Comparison of ENCODE assay signal across 13 cellular contexts in the genomic region with DNA sequence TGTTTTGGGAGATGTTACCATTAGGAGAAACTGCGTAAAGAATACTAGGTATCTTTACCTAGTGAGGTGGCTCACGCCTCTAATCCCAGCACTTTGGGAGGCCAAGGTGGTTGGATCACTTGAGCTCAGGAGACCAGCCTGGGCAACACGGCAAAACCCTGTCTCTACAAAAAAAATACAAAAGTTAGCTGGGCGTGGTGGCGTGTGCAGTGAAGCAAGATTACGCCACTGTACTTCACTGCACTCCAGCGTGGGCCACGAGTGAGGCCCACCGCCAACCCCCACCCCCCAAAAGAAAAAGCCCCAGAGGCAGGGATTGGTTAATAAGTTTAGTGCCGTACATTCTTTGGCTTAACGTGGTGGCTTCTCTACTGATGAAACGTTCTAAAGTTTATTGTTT. TPM values are rescaled to one million over a fixed set of nuclear protein-coding genes. Genes with fewer than 3 reads are reported as not detected.
"Had no signal": no experiment of that assay in that cellular context is flagged by ENCODE, and none has a peak within 500 bp of the region (broad histone marks: within the 10 kb centered on the region; RNA-seq: fewer than 3 reads in every experiment).

No MANE protein-coding gene starts in this region.

- DNase-seq: activated B cell treated with CpG ODN at 0.5 μM for 24 hours; activated naive CD4-positive, alpha-beta T cell treated with anti-CD3 and anti-CD28 coated beads, Interleukin-2, amount 50 U/mL, for 16 hours; body of pancreas; erythroblast; hypothalamus; left cardiac atrium; ovary; stimulated activated CD4-positive, alpha-beta T cell treated with anti-CD3 and anti-CD28 coated beads, Interleukin-4, amount 100 ng/mL, for 24 hours; stomach had no signal

- H3K36me3 ChIP-seq: ovary, stomach, thoracic aorta had no signal

- H3K27ac ChIP-seq: body of pancreas, ovary, stomach, thoracic aorta had no signal

- H3K27ac Mint-ChIP-seq: activated B cell treated with CpG ODN at 0.5 μM for 24 hours; activated T-helper 2 cell treated with anti-CD3 and anti-CD28 coated beads, Interferon-gamma antibody, Interleukin-2, Interleukin-4, amounts not matched to agents 10 μg/mL and 5 μg/mL and 100 μg/mL, durations not matched to agents 14 hours and 24 hours and 36 hours; T-helper 1 cell treated with Interleukin-12 subunit alpha and Interleukin-12 subunit beta and Interleukin-4 antibody, amounts not matched to agents 30 μg/mL and 1 μg/mL, for 36 hours had no signal

- H3K27me3 ChIP-seq: body of pancreas, ovary, stomach had no signal

- H3K9me3 ChIP-seq: body of pancreas, ovary, stomach, thoracic aorta had no signal

- H3K4me3 Mint-ChIP-seq: activated B cell treated with CpG ODN at 0.5 μM for 24 hours; central memory CD8-positive, alpha-beta T cell; T-helper 1 cell treated with Interleukin-12 subunit alpha and Interleukin-12 subunit beta and Interleukin-4 antibody, amounts not matched to agents 30 μg/mL and 1 μg/mL, for 36 hours had no signal

- H3K9me3 Mint-ChIP-seq: activated B cell treated with CpG ODN at 0.5 μM for 24 hours; activated T-helper 2 cell treated with anti-CD3 and anti-CD28 coated beads, Interferon-gamma antibody, Interleukin-2, Interleukin-4, amounts not matched to agents 10 μg/mL and 5 μg/mL and 100 μg/mL, durations not matched to agents 14 hours and 24 hours and 36 hours; central memory CD8-positive, alpha-beta T cell; T-helper 1 cell treated with Interleukin-12 subunit alpha and Interleukin-12 subunit beta and Interleukin-4 antibody, amounts not matched to agents 30 μg/mL and 1 μg/mL, for 36 hours had no signal

- ATAC-seq: body of pancreas, left cardiac atrium had no signal

- H3K4me3 ChIP-seq: body of pancreas, ovary, stomach, thoracic aorta had no signal

- H3K4me1 Mint-ChIP-seq: central memory CD8-positive, alpha-beta T cell had no signal

RNA-seq across cellular contexts. Expression of a gene that starts 23.5 kb away (rescaled TPM):
- total RNA-seq: activated B cell treated with CpG ODN at 0.5 μM for 24 hours, body of pancreas, thoracic aorta had no signal
